Comparison of ENCODE assay signal across 8 cellular contexts in genomic region chr7:112556633-112557032, GRCh38.
DNase-seq lines count a peak whose midpoint lies in the region; ATAC-seq and TF ChIP-seq lines count a peak whose summit lies in the region.

No MANE protein-coding gene starts in this region.

- no peaks in the 10 kb centered on the region for H3K36me3 ChIP-seq in SK-N-SH (replicated peaks in 1 of 2; ENCODE audit: control insufficient read depth in 1 of 2, insufficient read depth in 2 of 2, low read length in 1 of 2)

- no peaks in the 10 kb centered on the region for H3K9me2 ChIP-seq in SK-N-SH

- no peaks in the 10 kb centered on the region for H3K9me3 Mint-ChIP-seq in activated CD8-positive, alpha-beta memory T cell treated with anti-CD3 and anti-CD28 coated beads, Interleukin-2, amount 10 ng/mL, durations not matched to agents 7 days and 5 days (ENCODE audit: low read depth)
- no peaks in the 10 kb centered on the region for H3K9me3 Mint-ChIP-seq in naive thymus-derived CD8-positive, alpha-beta T cell

- CTCF ChIA-PET in activated CD8-positive, alpha-beta memory T cell treated with anti-CD3 and anti-CD28 coated beads, Interleukin-2, amount 10 ng/mL, durations not matched to agents 7 days and 5 days (lab: Charles Lee), result interaction anchor here (1.4 kb wide), 1 partner anchor 342 kb away, joined by 3 read pairs; no protein-coding TSS in a partner anchor
- CTCF ChIA-PET in SK-N-SH (lab: Yijun Ruan, JAX), result interaction anchor here (1.9 kb wide), 1 partner anchor 865 kb away, joined by 4 read pairs; no protein-coding TSS in a partner anchor

- no peak overlapping the region for H3K9ac ChIP-seq in SK-N-SH

- H4K20me1 ChIP-seq in SK-N-SH (ENCODE audit: insufficient read depth), result no peaks in the 10 kb centered on the region

- H3K27me3 ChIP-seq in SK-N-SH (ENCODE audit: insufficient read depth), result no peaks in the 10 kb centered on the region

- no peaks in the 10 kb centered on the region for H3F3A ChIP-seq in SK-N-SH (replicated peaks; ENCODE audit: insufficient read depth)

- no peaks in the 10 kb centered on the region for H3K4me1 ChIP-seq in SK-N-SH (ENCODE audit: control insufficient read depth in 1 of 2, insufficient read depth in 2 of 2, low read depth in 1 of 2, low read length in 1 of 2)

- no peak for TF ChIP-seq RAD21 in SK-N-SH (IDR thresholded peaks at IDR 0.05; ENCODE audit: low read length)

- WGBS in SK-N-SH (ENCODE audit: low lambda C conversion rate), result 71% methylated on average over 1 of the region's 1 CpG

- H3K4me3 Mint-ChIP-seq in activated CD8-positive, alpha-beta memory T cell treated with anti-CD3 and anti-CD28 coated beads, Interleukin-2, amount 10 ng/mL, durations not matched to agents 7 days and 5 days, result no peak overlapping the region
- H3K4me3 Mint-ChIP-seq in naive thymus-derived CD8-positive, alpha-beta T cell, result no peak overlapping the region

- H3K36me3 Mint-ChIP-seq in activated CD8-positive, alpha-beta memory T cell treated with anti-CD3 and anti-CD28 coated beads, Interleukin-2, amount 10 ng/mL, durations not matched to agents 7 days and 5 days, result no peaks in the 10 kb centered on the region
- H3K36me3 Mint-ChIP-seq in naive thymus-derived CD8-positive, alpha-beta T cell, result no peaks in the 10 kb centered on the region

- intact Hi-C loops in cardiac septum (cut with DNase I), result no loop called here

- ATAC-seq in activated CD8-positive, alpha-beta memory T cell treated with anti-CD3 and anti-CD28 coated beads, Interleukin-2, amount 10 ng/mL, durations not matched to agents 7 days and 5 days, result peak; percentile 74
- ATAC-seq in HG02884 (IDR thresholded peaks at IDR 0.05; ENCODE audit: unreplicated experiment), result peak; percentile 98
- peak; percentile 68 to 85 for ATAC-seq in naive thymus-derived CD8-positive, alpha-beta T cell

- POLR2A ChIA-PET in naive thymus-derived CD8-positive, alpha-beta T cell (lab: Charles Lee), result no interaction called here
- POLR2A ChIA-PET in SK-N-SH (lab: Yijun Ruan, JAX), result no interaction called here

- H3K27ac Mint-ChIP-seq in activated CD8-positive, alpha-beta memory T cell treated with anti-CD3 and anti-CD28 coated beads, Interleukin-2, amount 10 ng/mL, durations not matched to agents 7 days and 5 days, result no peak overlapping the region
- H3K27ac Mint-ChIP-seq in naive thymus-derived CD8-positive, alpha-beta T cell, result peak overlapping the region in 8 of 10 donors; percentile 2 to 60 (median 12)

- H3K9me3 ChIP-seq in SK-N-SH, result no peaks in the 10 kb centered on the region

- DNase-seq in activated CD8-positive, alpha-beta memory T cell treated with anti-CD3 and anti-CD28 coated beads, Interleukin-2, amount 10 ng/mL, durations not matched to agents 7 days and 5 days, result peak; percentile 43
- DNase-seq in activated CD8-positive, alpha-beta memory T cell treated with anti-CD3 and anti-CD28 coated beads, Interleukin-2, amount 50 U/mL, for 4 hours, result no peak
- DNase-seq in NAMALWA (ENCODE audit: low spot score) (peak; percentile 14), SK-N-SH (no peak), cardiac septum (ENCODE audit: low spot score) (no peak)
- peak in 3 of 10 donors; percentile 7 to 56 (median 43) for DNase-seq in naive thymus-derived CD8-positive, alpha-beta T cell
- no peak for DNase-seq in activated CD8-positive, alpha-beta memory T cell treated with anti-CD3 and anti-CD28 coated beads, Interleukin-2, amount 50 U/mL, for 48 hours

- no peak for TF ChIP-seq CTCF in SK-N-SH (IDR thresholded peaks at IDR 0.05)

- no peak for TF ChIP-seq EP300 in SK-N-SH (IDR thresholded peaks at IDR 0.05; ENCODE audit: borderline replicate concordance in 1 of 2, low read depth in 1 of 2, low read length in 1 of 2)

- H3K4me1 Mint-ChIP-seq in activated CD8-positive, alpha-beta memory T cell treated with anti-CD3 and anti-CD28 coated beads, Interleukin-2, amount 10 ng/mL, durations not matched to agents 7 days and 5 days, result peaks cover 11% of the 10 kb centered on the region
- H3K4me1 Mint-ChIP-seq in naive thymus-derived CD8-positive, alpha-beta T cell, result peaks cover 12 to 20% (median 14%) of the 10 kb centered on the region in 4 donors

- H3K4me3 ChIP-seq in SK-N-SH (ENCODE audit: low read depth in 2 of 2, low read length in 1 of 2), result no peak overlapping the region

- no peaks in the 10 kb centered on the region for H3K79me2 ChIP-seq in SK-N-SH (ENCODE audit: insufficient read depth)

- H3K4me2 ChIP-seq in SK-N-SH, result no peak overlapping the region

- H3K27ac ChIP-seq in SK-N-SH (ENCODE audit: low read depth in 2 of 2, low read length in 1 of 2), result no peak overlapping the region

- no peak overlapping the region for H2AFZ ChIP-seq in SK-N-SH (ENCODE audit: low read depth)

- H3K27me3 Mint-ChIP-seq in activated CD8-positive, alpha-beta memory T cell treated with anti-CD3 and anti-CD28 coated beads, Interleukin-2, amount 10 ng/mL, durations not matched to agents 7 days and 5 days, result peaks cover 10% of the 10 kb centered on the region
- H3K27me3 Mint-ChIP-seq in naive thymus-derived CD8-positive, alpha-beta T cell, result peaks cover 0 to 2% (median 0%) of the 10 kb centered on the region in 5 donors

TF ChIP-seq in SK-N-SH, 30 proteins besides CTCF, POLR2A, EP300 and RAD21:
- TF ChIP-seq GATA2 (CRISPR knock-in tag; IDR thresholded peaks at IDR 0.05), result no peak
- TF ChIP-seq RFX5 (IDR thresholded peaks at IDR 0.05; ENCODE audit: low read length), result no peak
- TF ChIP-seq RCOR1 (IDR thresholded peaks at IDR 0.05; ENCODE audit: low read length), result no peak
- no peak for TF ChIP-seq RXRA (IDR thresholded peaks at IDR 0.05; ENCODE audit: borderline replicate concordance, low read depth)
- TF ChIP-seq NRF1 (IDR thresholded peaks at IDR 0.05; ENCODE audit: low read depth, low read length), result no peak
- TF ChIP-seq PBX3 (IDR thresholded peaks at IDR 0.05), result no peak
- no peak for TF ChIP-seq SMC3 (IDR thresholded peaks at IDR 0.05; ENCODE audit: low read depth, low read length)
- TF ChIP-seq TCF12 (IDR thresholded peaks at IDR 0.05), result no peak
- no peak for TF ChIP-seq FOXM1 (IDR thresholded peaks at IDR 0.05; ENCODE audit: low read depth)
- no peak for TF ChIP-seq JUND (IDR thresholded peaks at IDR 0.05)
- TF ChIP-seq SIN3A (IDR thresholded peaks at IDR 0.05; ENCODE audit: borderline replicate concordance, low read depth, low read length), result no peak
- TF ChIP-seq ZBTB33 (IDR thresholded peaks at IDR 0.05; ENCODE audit: borderline replicate concordance, low read depth), result no peak
- no peak for TF ChIP-seq FOSL2 (IDR thresholded peaks at IDR 0.05; ENCODE audit: borderline replicate concordance, low read depth)

Comparison
In these comparisons a context has a peak if more than half of its experiments do, and no peak if none do; other contexts are left out.
1. DNase-seq: peak in activated CD8-positive, alpha-beta memory T cell treated with anti-CD3 and anti-CD28 coated beads, Interleukin-2, amount 10 ng/mL, durations not matched to agents 7 days and 5 days (single experiment) and NAMALWA (single experiment); none in activated CD8-positive, alpha-beta memory T cell treated with anti-CD3 and anti-CD28 coated beads, Interleukin-2, amount 50 U/mL, for 4 hours (single experiment), SK-N-SH (single experiment), cardiac septum (single experiment) and activated CD8-positive, alpha-beta memory T cell treated with anti-CD3 and anti-CD28 coated beads, Interleukin-2, amount 50 U/mL, for 48 hours (single experiment).
2. Peak in every context shown above with its lines, with median percentiles within 50 percentile points of each other: ATAC-seq.